2 cellular contexts compared by ENCODE assay signal in the genomic region with DNA sequence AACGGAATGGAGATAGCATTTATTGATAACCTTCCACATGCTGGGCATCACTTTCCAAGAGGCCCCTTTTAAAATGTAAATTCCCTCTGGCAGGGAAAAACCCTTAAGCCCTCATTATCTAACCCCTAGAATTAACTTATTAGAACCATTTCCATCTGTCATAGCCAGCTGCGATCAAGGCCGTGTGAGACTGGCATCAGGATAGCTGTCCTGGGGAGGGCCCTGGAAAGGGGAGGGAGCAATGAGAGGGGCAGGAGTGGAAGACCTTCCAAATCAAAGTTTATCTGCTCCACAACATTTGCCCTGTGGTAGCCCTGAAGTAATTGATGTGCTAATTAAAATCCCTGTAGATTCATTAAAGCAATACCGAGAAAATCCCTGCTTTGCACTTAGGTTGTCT.
TF ChIP-seq lines count a peak whose summit lies in the region.

No MANE protein-coding gene starts in this region.

TF ChIP-seq in SK-N-SH, 30 proteins besides CTCF, POLR2A, EP300 and RAD21 (continued from another document):
- TF ChIP-seq, protein P1, sequence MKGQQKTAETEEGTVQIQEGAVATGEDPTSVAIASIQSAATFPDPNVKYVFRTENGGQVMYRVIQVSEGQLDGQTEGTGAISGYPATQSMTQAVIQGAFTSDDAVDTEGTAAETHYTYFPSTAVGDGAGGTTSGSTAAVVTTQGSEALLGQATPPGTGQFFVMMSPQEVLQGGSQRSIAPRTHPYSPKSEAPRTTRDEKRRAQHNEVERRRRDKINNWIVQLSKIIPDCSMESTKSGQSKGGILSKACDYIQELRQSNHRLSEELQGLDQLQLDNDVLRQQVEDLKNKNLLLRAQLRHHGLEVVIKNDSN (IDR thresholded peaks at IDR 0.05; ENCODE audit: borderline replicate concordance, low read depth), result no peak
- TF ChIP-seq POLR2AphosphoS5 (IDR thresholded peaks at IDR 0.05; ENCODE audit: low read depth, low read length), result no peak
- no peak for TF ChIP-seq SMC3 (IDR thresholded peaks at IDR 0.05; ENCODE audit: low read depth, low read length)
- no peak for TF ChIP-seq FOSL2 (IDR thresholded peaks at IDR 0.05; ENCODE audit: borderline replicate concordance, low read depth)

TF ChIP-seq in SK-N-SH treated with all-trans-retinoic acid at 6 μM for 48 hours, 23 proteins besides CTCF, POLR2A, EP300 and RAD21 (continued from another document):
- TF ChIP-seq, protein P2, sequence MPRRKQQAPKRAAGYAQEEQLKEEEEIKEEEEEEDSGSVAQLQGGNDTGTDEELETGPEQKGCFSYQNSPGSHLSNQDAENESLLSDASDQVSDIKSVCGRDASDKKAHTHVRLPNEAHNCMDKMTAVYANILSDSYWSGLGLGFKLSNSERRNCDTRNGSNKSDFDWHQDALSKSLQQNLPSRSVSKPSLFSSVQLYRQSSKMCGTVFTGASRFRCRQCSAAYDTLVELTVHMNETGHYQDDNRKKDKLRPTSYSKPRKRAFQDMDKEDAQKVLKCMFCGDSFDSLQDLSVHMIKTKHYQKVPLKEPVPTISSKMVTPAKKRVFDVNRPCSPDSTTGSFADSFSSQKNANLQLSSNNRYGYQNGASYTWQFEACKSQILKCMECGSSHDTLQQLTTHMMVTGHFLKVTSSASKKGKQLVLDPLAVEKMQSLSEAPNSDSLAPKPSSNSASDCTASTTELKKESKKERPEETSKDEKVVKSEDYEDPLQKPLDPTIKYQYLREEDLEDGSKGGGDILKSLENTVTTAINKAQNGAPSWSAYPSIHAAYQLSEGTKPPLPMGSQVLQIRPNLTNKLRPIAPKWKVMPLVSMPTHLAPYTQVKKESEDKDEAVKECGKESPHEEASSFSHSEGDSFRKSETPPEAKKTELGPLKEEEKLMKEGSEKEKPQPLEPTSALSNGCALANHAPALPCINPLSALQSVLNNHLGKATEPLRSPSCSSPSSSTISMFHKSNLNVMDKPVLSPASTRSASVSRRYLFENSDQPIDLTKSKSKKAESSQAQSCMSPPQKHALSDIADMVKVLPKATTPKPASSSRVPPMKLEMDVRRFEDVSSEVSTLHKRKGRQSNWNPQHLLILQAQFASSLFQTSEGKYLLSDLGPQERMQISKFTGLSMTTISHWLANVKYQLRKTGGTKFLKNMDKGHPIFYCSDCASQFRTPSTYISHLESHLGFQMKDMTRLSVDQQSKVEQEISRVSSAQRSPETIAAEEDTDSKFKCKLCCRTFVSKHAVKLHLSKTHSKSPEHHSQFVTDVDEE (CRISPR knock-in tag; IDR thresholded peaks at IDR 0.05), result no peak
- TF ChIP-seq SNAI2 (CRISPR knock-in tag; IDR thresholded peaks at IDR 0.05), result no peak
- TF ChIP-seq ZC3H10 (CRISPR knock-in tag; IDR thresholded peaks at IDR 0.05), result no peak
